ENCODE assay signal across 1 cellular context in the genomic region with DNA sequence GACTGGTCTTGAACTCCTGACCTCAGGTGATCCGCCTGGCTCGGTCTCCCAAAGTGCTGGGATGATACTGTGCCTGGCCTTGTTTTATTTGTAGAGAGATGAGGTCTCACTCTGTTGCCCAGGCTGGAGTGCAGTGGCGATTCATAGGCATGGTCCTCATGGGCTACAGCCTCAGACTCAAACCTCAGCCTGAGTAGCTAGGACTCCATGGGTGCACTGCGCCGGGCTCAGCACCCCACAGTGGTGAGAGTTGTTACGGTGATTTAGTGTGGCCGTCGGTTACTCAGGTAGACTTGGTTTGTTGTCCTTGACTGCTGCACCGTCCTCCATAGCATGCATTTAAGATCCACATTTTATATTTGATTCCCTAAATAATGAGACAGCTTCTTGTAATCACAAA.
TF ChIP-seq lines count a peak whose summit lies in the region.

No MANE protein-coding gene starts in this region.

TF ChIP-seq in GM23338, 12 proteins besides CTCF, POLR2A, EP300 and RAD21 (continued from another document):
- TF ChIP-seq CREB1 (CRISPR knock-in tag; IDR thresholded peaks at IDR 0.05; ENCODE audit: low read depth) = no peak
TF ChIP-seq in GM23338: peak in this region for 0.
